In genomic region chr13:26253787-26254582, GRCh38 we compare ENCODE assay signal across 8 cellular contexts. TPM values are rescaled to one million over a fixed set of nuclear protein-coding genes. Genes with fewer than 3 reads are reported as not detected.
DNase-seq lines count a peak whose midpoint lies in the region; ATAC-seq and TF ChIP-seq lines count a peak whose summit lies in the region.

TSS of gene CDK8 (plus strand) at chr13:26254129. CDS start at chr13:26254642, 513 bp downstream.

- peaks cover 50% of the 10 kb centered on the region for H3K79me2 ChIP-seq in DND-41 (ENCODE audit: insufficient read depth, low read length)

- no peak for TF ChIP-seq EP300 in esophagus muscularis mucosa (IDR thresholded peaks at IDR 0.05)

- H2AFZ ChIP-seq in DND-41 (ENCODE audit: low read depth, low read length), result peak within 1 kb of the TSS; percentile 87

- H3K4me1 ChIP-seq in DND-41 (ENCODE audit: insufficient read depth, low read length) (peaks cover 29% of the 10 kb centered on the region), Peyer's patch (peaks cover 0 to 16% (median 5%) of the 10 kb centered on the region in 4 donors), esophagus muscularis mucosa (peaks cover 16 to 28% (median 28%) of the 10 kb centered on the region in 4 donors), muscle layer of duodenum (ENCODE audit: control insufficient read depth in 1 of 2, insufficient read depth in 2 of 2, low read length in 2 of 2) (peaks cover 9 to 13% of the 10 kb centered on the region in 2 donors)

- DNase-seq in DND-41 (peak; percentile 89), Peyer's patch (peak; percentile 89 to 97 (median 92)), esophagus muscularis mucosa (ENCODE audit: extremely low spot score) (peak; percentile 95)
- DNase-seq in activated T-cell treated with anti-CD3 and anti-CD28 coated beads, Interleukin-2, amount 50 U/mL, for 48 hours, result peak; percentile 93 to 94
- DNase-seq in stimulated activated CD8-positive, alpha-beta memory T cell treated with anti-CD3 and anti-CD28 coated beads, Interleukin-7, amount 100 ng/mL, for 24 hours (ENCODE audit: low read depth), result peak; percentile 73

- H3K27ac ChIP-seq in DND-41 (ENCODE audit: low read length) (peak within 1 kb of the TSS; percentile 92), KOPT-K1 (ENCODE audit: low read depth, low read length, poor library complexity, severe bottlenecking) (peak within 1 kb of the TSS; percentile 86), Peyer's patch (peak within 1 kb of the TSS; percentile 84 to 93 (median 92)), esophagus muscularis mucosa (replicated peaks in 1 of 4) (peak within 1 kb of the TSS; percentile 94 to 95 (median 95)), muscle layer of duodenum (ENCODE audit: low read length) (peak within 1 kb of the TSS; percentile 80)

- H3K4me3 ChIP-seq in DND-41 (ENCODE audit: low read depth in 1 of 2, low read length in 2 of 2) (peak within 1 kb of the TSS; percentile 70 to 77; a peak in 3 of 4 replicates), Peyer's patch (peak within 1 kb of the TSS; percentile 73 to 88 (median 88)), esophagus muscularis mucosa (peak within 1 kb of the TSS; percentile 88 to 98 (median 93)), muscle layer of duodenum (ENCODE audit: low read depth in 1 of 2, low read length in 2 of 2) (peak within 1 kb of the TSS; percentile 74 to 93)

- WGBS in esophagus muscularis mucosa, result 0% methylated on average over 13 of the region's 79 CpGs

- intact Hi-C loops in esophagus muscularis mucosa (cut with DNase I), result loop anchor here (2.0 to 10.0 kb wide), 2 partner anchors 33 to 241 kb away; no protein-coding TSS in a partner anchor

- peaks cover 30% of the 10 kb centered on the region; the same call in 1 of the 2 replicates for H4K20me1 ChIP-seq in DND-41 (ENCODE audit: insufficient read depth, low read length)

- peak; percentile 90 for ATAC-seq in DND-41 (ENCODE audit: insufficient read depth, low read depth)
- peak; percentile 85 for ATAC-seq in GM21825 (IDR thresholded peaks at IDR 0.05; ENCODE audit: unreplicated experiment)

- peak; percentile 70 to 80 for TF ChIP-seq POLR2A in Peyer's patch (IDR thresholded peaks at IDR 0.05)
- TF ChIP-seq POLR2A in esophagus muscularis mucosa (IDR thresholded peaks at IDR 0.05; ENCODE audit: low read depth), result no peak

- H3K4me2 ChIP-seq in DND-41 (ENCODE audit: insufficient read depth, low read length), result peak within 1 kb of the TSS; percentile 67

- peak within 1 kb of the TSS; percentile 68 for H3K9ac ChIP-seq in DND-41 (ENCODE audit: low read depth, low read length)

- no peak for TF ChIP-seq CTCF in DND-41 (IDR thresholded peaks at IDR 0.05; ENCODE audit: borderline replicate concordance, extremely low read depth, low read length, poor library complexity, severe bottlenecking)
- TF ChIP-seq CTCF in Peyer's patch (IDR thresholded peaks at IDR 0.05), result no peak
- no peak for TF ChIP-seq CTCF in esophagus muscularis mucosa (IDR thresholded peaks at IDR 0.05)

- no peaks in the 10 kb centered on the region for H3K9me3 ChIP-seq in DND-41 (ENCODE audit: insufficient read depth, low read length, severe bottlenecking)
- H3K9me3 ChIP-seq in KOPT-K1 (ENCODE audit: insufficient read depth, low read length, poor library complexity, severe bottlenecking), result no peaks in the 10 kb centered on the region
- no peaks in the 10 kb centered on the region for H3K9me3 ChIP-seq in Peyer's patch
- H3K9me3 ChIP-seq in esophagus muscularis mucosa, result no peaks in the 10 kb centered on the region
- no peaks in the 10 kb centered on the region for H3K9me3 ChIP-seq in muscle layer of duodenum (ENCODE audit: control insufficient read depth in 1 of 2, low read length in 2 of 2)

- no peaks in the 10 kb centered on the region for H3K27me3 ChIP-seq in DND-41 (ENCODE audit: insufficient read depth, low read length, poor library complexity)
- H3K27me3 ChIP-seq in Peyer's patch, result no peaks in the 10 kb centered on the region
- no peaks in the 10 kb centered on the region for H3K27me3 ChIP-seq in esophagus muscularis mucosa
- no peaks in the 10 kb centered on the region for H3K27me3 ChIP-seq in muscle layer of duodenum (ENCODE audit: low read depth, low read length)

- no peaks in the 10 kb centered on the region for H3K36me3 ChIP-seq in DND-41 (ENCODE audit: insufficient read depth, low read length)
- H3K36me3 ChIP-seq in KOPT-K1 (ENCODE audit: insufficient read depth, low read length), result no peaks in the 10 kb centered on the region
- H3K36me3 ChIP-seq in Peyer's patch, result no peaks in the 10 kb centered on the region
- no peaks in the 10 kb centered on the region for H3K36me3 ChIP-seq in esophagus muscularis mucosa
- H3K36me3 ChIP-seq in muscle layer of duodenum (ENCODE audit: control insufficient read depth in 1 of 2, insufficient read depth in 2 of 2, low read length in 2 of 2), result no peaks in the 10 kb centered on the region

RNA-seq across cellular contexts. Expression of gene CDK8, which starts in this region (rescaled TPM):
- total RNA-seq in Peyer's patch (10 to 100 TPM; 16.8 to 22.3 (median 20.8) TPM), esophagus muscularis mucosa (10 to 100 TPM; 20.3 to 26.3 (median 23.8) TPM)

Comparison
In these comparisons a context has a peak if more than half of its experiments do, and no peak if none do; other contexts are left out.
1. Peak in every context shown above with its lines: DNase-seq, ATAC-seq, H3K4me3 ChIP-seq and H3K27ac ChIP-seq.